23 cellular contexts compared by ENCODE assay signal in genomic region chr11:78635814-78636506, GRCh38.
DNase-seq lines count a peak whose midpoint lies in the region; ATAC-seq and TF ChIP-seq lines count a peak whose summit lies in the region.
"Had no signal": no experiment of that assay in that cellular context is flagged by ENCODE, and none has a peak within 500 bp of the region (broad histone marks: within the 10 kb centered on the region; RNA-seq: fewer than 3 reads in every experiment).

No MANE protein-coding gene starts in this region.

- no peak overlapping the region for H3K4me3 Mint-ChIP-seq in activated CD4-positive, alpha-beta memory T cell treated with anti-CD3 and anti-CD28 coated beads for 36 hours
- no peak overlapping the region for H3K4me3 Mint-ChIP-seq in activated CD4-positive, alpha-beta memory T cell treated with anti-CD3 and anti-CD28 coated beads, Interleukin-2, amount 10 ng/mL, durations not matched to agents 7 days and 5 days
- peak overlapping the region; percentile 4 for H3K4me3 Mint-ChIP-seq in activated naive CD8-positive, alpha-beta T cell treated with anti-CD3 and anti-CD28 coated beads, Interleukin-2, amount 10 ng/mL, durations not matched to agents 7 days and 5 days
- H3K4me3 Mint-ChIP-seq: B cell; dendritic cell treated with granulocyte-macrophage colony-stimulating factor and Interleukin-4, amounts not matched to agents 40 ng/mL and 50 ng/mL, for 4 days; GM23338 had no signal

- CTCF ChIA-PET in activated CD4-positive, alpha-beta memory T cell treated with anti-CD3 and anti-CD28 coated beads for 36 hours (lab: Charles Lee) = interaction anchor here (2.9 kb wide), 1 partner anchor 10 kb away, joined by 17 read pairs; no protein-coding TSS in a partner anchor
- CTCF ChIA-PET in activated CD4-positive, alpha-beta memory T cell treated with anti-CD3 and anti-CD28 coated beads, Interleukin-2, amount 10 ng/mL, durations not matched to agents 7 days and 5 days (lab: Charles Lee) = interaction anchor here (2.9 kb wide), 1 partner anchor 10 kb away, joined by 11 read pairs; no protein-coding TSS in a partner anchor

- intact Hi-C loops in activated CD4-positive, alpha-beta memory T cell treated with anti-CD3 and anti-CD28 coated beads for 36 hours (cut with micrococcal nuclease) = loop anchor here (1.0 kb wide), 1 partner anchor 16 kb away; no protein-coding TSS in a partner anchor

- ATAC-seq in GM21390 (IDR thresholded peaks at IDR 0.05; ENCODE audit: unreplicated experiment) = peak; percentile 87
- peak; percentile 80 for ATAC-seq in HG03378 (IDR thresholded peaks at IDR 0.05; ENCODE audit: unreplicated experiment)
- peak; percentile 60 for ATAC-seq in activated naive CD8-positive, alpha-beta T cell treated with anti-CD3 and anti-CD28 coated beads, Interleukin-2, amount 10 ng/mL, durations not matched to agents 7 days and 5 days (ENCODE audit: low read depth)
- ATAC-seq: GM23338 had no signal

- H3K4me1 Mint-ChIP-seq in activated CD4-positive, alpha-beta memory T cell treated with anti-CD3 and anti-CD28 coated beads for 36 hours (ENCODE audit: low read depth) = peaks cover 19% of the 10 kb centered on the region
- H3K4me1 Mint-ChIP-seq in activated CD4-positive, alpha-beta memory T cell treated with anti-CD3 and anti-CD28 coated beads, Interleukin-2, amount 10 ng/mL, durations not matched to agents 7 days and 5 days = peaks cover 9% of the 10 kb centered on the region
- H3K4me1 Mint-ChIP-seq in activated naive CD8-positive, alpha-beta T cell treated with anti-CD3 and anti-CD28 coated beads, Interleukin-2, amount 10 ng/mL, durations not matched to agents 7 days and 5 days = peaks cover 5% of the 10 kb centered on the region
- H3K4me1 Mint-ChIP-seq: B cell, GM23338 had no signal

- H3K27me3 Mint-ChIP-seq in activated CD4-positive, alpha-beta memory T cell treated with anti-CD3 and anti-CD28 coated beads for 36 hours = peaks cover 10% of the 10 kb centered on the region
- no peaks in the 10 kb centered on the region for H3K27me3 Mint-ChIP-seq in activated CD4-positive, alpha-beta memory T cell treated with anti-CD3 and anti-CD28 coated beads, Interleukin-2, amount 10 ng/mL, durations not matched to agents 7 days and 5 days
- peaks cover 5% of the 10 kb centered on the region for H3K27me3 Mint-ChIP-seq in activated naive CD8-positive, alpha-beta T cell treated with anti-CD3 and anti-CD28 coated beads, Interleukin-2, amount 10 ng/mL, durations not matched to agents 7 days and 5 days
- H3K27me3 Mint-ChIP-seq: progenitor cell of endocrine pancreas had no signal

- peak overlapping the region; percentile 30 for H3K27ac Mint-ChIP-seq in activated CD4-positive, alpha-beta memory T cell treated with anti-CD3 and anti-CD28 coated beads for 36 hours
- H3K27ac Mint-ChIP-seq in activated CD4-positive, alpha-beta memory T cell treated with anti-CD3 and anti-CD28 coated beads, Interleukin-2, amount 10 ng/mL, durations not matched to agents 7 days and 5 days = no peak overlapping the region
- no peak overlapping the region for H3K27ac Mint-ChIP-seq in activated naive CD8-positive, alpha-beta T cell treated with anti-CD3 and anti-CD28 coated beads, Interleukin-2, amount 10 ng/mL, durations not matched to agents 7 days and 5 days
- H3K27ac Mint-ChIP-seq: B cell; dendritic cell treated with granulocyte-macrophage colony-stimulating factor and Interleukin-4, amounts not matched to agents 40 ng/mL and 50 ng/mL, for 4 days; GM23338; progenitor cell of endocrine pancreas had no signal

- POLR2A ChIA-PET in activated CD4-positive, alpha-beta memory T cell treated with anti-CD3 and anti-CD28 coated beads for 36 hours (lab: Charles Lee) = no interaction called here
- POLR2A ChIA-PET in activated CD4-positive, alpha-beta memory T cell treated with anti-CD3 and anti-CD28 coated beads, Interleukin-2, amount 10 ng/mL, durations not matched to agents 7 days and 5 days (lab: Charles Lee) = interaction anchor here (0.6 kb wide), 1 partner anchor 10 kb away, joined by 3 read pairs; no protein-coding TSS in a partner anchor
- POLR2A ChIA-PET in activated naive CD8-positive, alpha-beta T cell treated with anti-CD3 and anti-CD28 coated beads, Interleukin-2, amount 10 ng/mL, durations not matched to agents 7 days and 5 days (lab: Charles Lee) = no interaction called here

- no peak for DNase-seq in activated CD4-positive, alpha-beta memory T cell treated with anti-CD3 and anti-CD28 coated beads for 36 hours
- no peak for DNase-seq in activated CD4-positive, alpha-beta memory T cell treated with anti-CD3 and anti-CD28 coated beads, Interleukin-2, amount 10 ng/mL, durations not matched to agents 7 days and 5 days
- no peak for DNase-seq in activated naive CD8-positive, alpha-beta T cell treated with anti-CD3 and anti-CD28 coated beads, Interleukin-2, amount 10 ng/mL, durations not matched to agents 7 days and 5 days
- DNase-seq in C1 segment of cervical spinal cord (lab: John Stamatoyannopoulos, UW) (no peak), T-helper 9 cell (no peak), foreskin fibroblast (no peak)
- DNase-seq: activated naive CD4-positive, alpha-beta T cell; Caco-2; caudate nucleus; kidney; NCI-H1092; NCI-H1930; SHP77; sigmoid colon; stimulated activated CD4-positive, alpha-beta T cell treated with anti-CD3 and anti-CD28 coated beads, Interleukin-15, amount 100 ng/mL, for 24 hours had no signal

- TF ChIP-seq CTCF in foreskin fibroblast (IDR thresholded peaks at IDR 0.05; ENCODE audit: low read depth, low read length) = no peak

- no peak overlapping the region for H3K4me3 ChIP-seq in foreskin fibroblast (ENCODE audit: low read depth in 1 of 2, low read length in 2 of 2)
- H3K4me3 ChIP-seq: ascending aorta, GM23338, lung, sigmoid colon had no signal

- peaks cover 5% of the 10 kb centered on the region for H3K36me3 Mint-ChIP-seq in activated CD4-positive, alpha-beta memory T cell treated with anti-CD3 and anti-CD28 coated beads for 36 hours
- peaks cover 2% of the 10 kb centered on the region for H3K36me3 Mint-ChIP-seq in activated CD4-positive, alpha-beta memory T cell treated with anti-CD3 and anti-CD28 coated beads, Interleukin-2, amount 10 ng/mL, durations not matched to agents 7 days and 5 days (ENCODE audit: low read depth)
- peaks cover 5% of the 10 kb centered on the region for H3K36me3 Mint-ChIP-seq in activated naive CD8-positive, alpha-beta T cell treated with anti-CD3 and anti-CD28 coated beads, Interleukin-2, amount 10 ng/mL, durations not matched to agents 7 days and 5 days

- peaks cover 12% of the 10 kb centered on the region for H3K9me3 Mint-ChIP-seq in activated CD4-positive, alpha-beta memory T cell treated with anti-CD3 and anti-CD28 coated beads for 36 hours
- peaks cover 14% of the 10 kb centered on the region for H3K9me3 Mint-ChIP-seq in activated CD4-positive, alpha-beta memory T cell treated with anti-CD3 and anti-CD28 coated beads, Interleukin-2, amount 10 ng/mL, durations not matched to agents 7 days and 5 days
- H3K9me3 Mint-ChIP-seq in activated naive CD8-positive, alpha-beta T cell treated with anti-CD3 and anti-CD28 coated beads, Interleukin-2, amount 10 ng/mL, durations not matched to agents 7 days and 5 days = peaks cover 3% of the 10 kb centered on the region
